Comparison of ENCODE assay signal across 7 cellular contexts in genomic region chr2:124883595-124883994, GRCh38.
"Had no signal": no experiment of that assay in that cellular context is flagged by ENCODE, and none has a peak within 500 bp of the region (broad histone marks: within the 10 kb centered on the region; RNA-seq: fewer than 3 reads in every experiment).

No MANE protein-coding gene starts in this region.

- H3K4me3 ChIP-seq: GM12878 had no signal

- FAIRE-seq: G401.6, GM12878, GM12892, GM18507, GM19239 had no signal

- DNase-seq: GDM1, GF-D8 had no signal

- ATAC-seq: GM12878 had no signal
